Comparison of ENCODE assay signal across 10 cellular contexts in the genomic region with DNA sequence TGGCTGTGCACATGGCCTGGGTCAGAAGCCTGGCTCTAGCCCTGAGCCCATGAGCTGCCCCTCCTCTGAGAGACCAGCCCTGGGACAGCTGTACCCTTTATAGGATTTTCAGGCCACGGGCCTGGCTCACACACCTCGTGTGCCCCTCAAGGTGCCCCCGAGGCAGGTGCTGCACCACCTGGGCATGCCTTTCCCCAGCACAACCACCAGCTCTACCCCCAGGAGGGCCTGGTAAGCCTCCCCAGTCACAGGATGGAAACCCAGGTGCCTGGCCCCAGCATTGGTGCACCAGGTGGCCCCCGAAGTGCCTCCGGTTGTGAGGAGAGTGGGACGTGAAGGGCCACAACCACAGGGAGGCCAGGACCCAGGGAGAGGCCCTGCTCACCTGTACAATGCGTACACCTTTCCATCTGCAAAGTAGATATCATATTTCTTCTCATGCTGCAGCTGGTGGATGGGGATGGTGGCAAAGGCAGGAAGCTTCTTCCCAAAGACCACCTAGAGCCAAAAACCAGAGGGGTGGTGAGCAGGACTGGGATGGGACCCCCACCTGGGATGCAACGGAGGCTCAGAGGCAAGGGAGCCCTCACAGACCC. TPM values are rescaled to one million over a fixed set of nuclear protein-coding genes. Genes with fewer than 3 reads are reported as not detected.
"Had no signal": no experiment of that assay in that cellular context is flagged by ENCODE, and none has a peak within 500 bp of the region (broad histone marks: within the 10 kb centered on the region; RNA-seq: fewer than 3 reads in every experiment).

No MANE protein-coding gene starts in this region.

- H3K27me3 ChIP-seq: hepatocyte, testis had no signal

- H3K4me3 ChIP-seq: hepatocyte, testis had no signal

- H3K9me3 Mint-ChIP-seq: mesothelial cell of epicardium; naive B cell; stimulated activated naive CD8-positive, alpha-beta T cell treated with anti-CD3 and anti-CD28 coated beads, Interleukin-15, Interleukin-2, amounts not matched to agents 100 ng/mL and 50 ng/mL, for 24 hours; T-cell had no signal

- H3K36me3 Mint-ChIP-seq: naive B cell had no signal

- H3K4me3 Mint-ChIP-seq: mesothelial cell of epicardium; stimulated activated naive CD8-positive, alpha-beta T cell treated with anti-CD3 and anti-CD28 coated beads, Interleukin-15, Interleukin-2, amounts not matched to agents 100 ng/mL and 50 ng/mL, for 24 hours; T-cell had no signal

- H3K9me3 ChIP-seq: testis had no signal

- H3K27me3 Mint-ChIP-seq: naive B cell; progenitor cell of endocrine pancreas; stimulated activated naive CD8-positive, alpha-beta T cell treated with anti-CD3 and anti-CD28 coated beads, Interleukin-15, Interleukin-2, amounts not matched to agents 100 ng/mL and 50 ng/mL, for 24 hours; T-cell had no signal

- H3K27ac ChIP-seq: coronary artery, epithelial cell of prostate had no signal

- H3K27ac Mint-ChIP-seq: mesothelial cell of epicardium; progenitor cell of endocrine pancreas; stimulated activated naive CD8-positive, alpha-beta T cell treated with anti-CD3 and anti-CD28 coated beads, Interleukin-15, Interleukin-2, amounts not matched to agents 100 ng/mL and 50 ng/mL, for 24 hours; T-cell had no signal

RNA-seq across cellular contexts. Expression of a gene that starts 16.3 kb away (rescaled TPM):
- total RNA-seq: kidney epithelial cell had no signal
